In genomic region chr15:49286649-49287394, GRCh38 we compare ENCODE assay signal across 17 cellular contexts.
DNase-seq lines count a peak whose midpoint lies in the region; ATAC-seq and TF ChIP-seq lines count a peak whose summit lies in the region.
"Had no signal": no experiment of that assay in that cellular context is flagged by ENCODE, and none has a peak within 500 bp of the region (broad histone marks: within the 10 kb centered on the region; RNA-seq: fewer than 3 reads in every experiment).

No MANE protein-coding gene starts in this region.

- POLR2A ChIA-PET in WTC11 (lab: Charles Lee): no interaction called here

- H3K4me3 ChIP-seq in right cardiac atrium (ENCODE audit: low read length) (no peak overlapping the region), fibroblast of lung (replicated peaks in 1 of 4; ENCODE audit: control extremely low read depth in 1 of 4, insufficient read depth in 1 of 4, low read depth in 3 of 4, low read length in 4 of 4) (no peak overlapping the region), neuronal stem cell (ENCODE audit: low read length in 2 of 2) (no peak overlapping the region)
- H3K4me3 ChIP-seq: ascending aorta, pancreas, smooth muscle cell, stomach had no signal

- H3K4ac ChIP-seq in neuronal stem cell (ENCODE audit: low read length): no peak overlapping the region

- ATAC-seq in right cardiac atrium (peak; percentile 43 to 61), WTC11 (no peak)
- ATAC-seq: Panc1, pancreas had no signal

- CTCF ChIA-PET in WTC11 (lab: Charles Lee): no interaction called here

- H2BK120ac ChIP-seq in neuronal stem cell (ENCODE audit: low read depth, low read length): no peak overlapping the region

- peaks cover 15% of the 10 kb centered on the region for H3K36me3 Mint-ChIP-seq in WTC11

- H3K23ac ChIP-seq in neuronal stem cell (ENCODE audit: low read depth, low read length, poor library complexity): no peak overlapping the region

- H3K4me1 ChIP-seq in right cardiac atrium (ENCODE audit: control insufficient read depth, insufficient read depth, low read length) (peaks cover 2% of the 10 kb centered on the region), fibroblast of lung (ENCODE audit: control insufficient read depth, extremely low read depth, insufficient read depth, low read length) (no peaks in the 10 kb centered on the region), neuronal stem cell (ENCODE audit: control insufficient read depth in 2 of 2, insufficient read depth in 1 of 2, low read depth in 1 of 2, low read length in 2 of 2) (peaks cover 0 to 4% of the 10 kb centered on the region in 2 donors)
- H3K4me1 ChIP-seq: pancreas, stomach had no signal

- H4K91ac ChIP-seq in neuronal stem cell (ENCODE audit: low read depth, low read length, poor library complexity): no peak overlapping the region

- H3K27ac Mint-ChIP-seq in WTC11: no peak overlapping the region

- no peak for TF ChIP-seq CTCF in WTC11 (IDR thresholded peaks at IDR 0.05)
- no peak for TF ChIP-seq CTCF in fibroblast of lung (conservative IDR thresholded peaks at IDR 0.05 in 1 of 2, IDR thresholded peaks at IDR 0.05 in 1 of 2; ENCODE audit: low read depth in 1 of 2, low read length in 2 of 2)

- H2BK12ac ChIP-seq in neuronal stem cell (ENCODE audit: low read length): no peak overlapping the region

- H3K9me3 ChIP-seq in right cardiac atrium (ENCODE audit: control insufficient read depth, low read length) (no peaks in the 10 kb centered on the region), fibroblast of lung (ENCODE audit: control insufficient read depth, insufficient read depth, low read depth, low read length) (no peaks in the 10 kb centered on the region), neuronal stem cell (replicated peaks in 1 of 2; ENCODE audit: control insufficient read depth in 2 of 2, insufficient read depth in 1 of 2, low read depth in 1 of 2, low read length in 2 of 2) (no peaks in the 10 kb centered on the region)
- H3K9me3 ChIP-seq: ascending aorta, BE2C, pancreas, stomach had no signal

- H3K4me1 Mint-ChIP-seq in WTC11: peaks cover 27% of the 10 kb centered on the region

- no peak overlapping the region for H2BK15ac ChIP-seq in neuronal stem cell (ENCODE audit: low read length)

- H3K79me2 ChIP-seq in fibroblast of lung (ENCODE audit: control insufficient read depth, insufficient read depth, low read length): no peaks in the 10 kb centered on the region

- intact Hi-C loops in right cardiac atrium (cut with DNase I): no loop called here
- intact Hi-C loops in cardiac septum (cut with DNase I): no loop called here

- H3K36me3 ChIP-seq in fibroblast of lung (ENCODE audit: control insufficient read depth, insufficient read depth, low read length) (peaks cover 2% of the 10 kb centered on the region), neuronal stem cell (replicated peaks in 1 of 2; ENCODE audit: control insufficient read depth in 2 of 2, insufficient read depth in 2 of 2, low read length in 2 of 2) (peaks cover 1 to 7% of the 10 kb centered on the region in 2 donors)

- H3K18ac ChIP-seq in neuronal stem cell (ENCODE audit: low read length): no peak overlapping the region

- H4K20me1 ChIP-seq in fibroblast of lung (ENCODE audit: control insufficient read depth, extremely low read depth, insufficient read depth, low read length): no peaks in the 10 kb centered on the region

- H3K79me1 ChIP-seq in neuronal stem cell (ENCODE audit: low read depth, low read length): no peaks in the 10 kb centered on the region

- H3K9me3 Mint-ChIP-seq in WTC11: no peaks in the 10 kb centered on the region; the same call in 1 of the 2 replicates

- H3K27me3 ChIP-seq in right cardiac atrium (ENCODE audit: control insufficient read depth, insufficient read depth) (no peaks in the 10 kb centered on the region), fibroblast of lung (ENCODE audit: control insufficient read depth, insufficient read depth, low read length) (no peaks in the 10 kb centered on the region), neuronal stem cell (ENCODE audit: control insufficient read depth in 3 of 3, insufficient read depth in 3 of 3, low read depth in 1 of 3, low read length in 3 of 3) (no peaks in the 10 kb centered on the region)
- H3K27me3 ChIP-seq: ascending aorta, BE2C, pancreas, stomach had no signal

- no peak overlapping the region for H2AK5ac ChIP-seq in neuronal stem cell (ENCODE audit: low read depth, low read length)

- H4K8ac ChIP-seq in neuronal stem cell (ENCODE audit: low read depth, low read length): no peak overlapping the region

- no peak overlapping the region for H3K14ac ChIP-seq in neuronal stem cell (ENCODE audit: low read length)

- H3K27ac ChIP-seq in right cardiac atrium (ENCODE audit: low read length): no peak overlapping the region
- no peak overlapping the region for H3K27ac ChIP-seq in fibroblast of lung (ENCODE audit: insufficient read depth, low read length)
- H3K27ac ChIP-seq in neuronal stem cell (replicated peaks; ENCODE audit: low read length): no peak overlapping the region
- H3K27ac ChIP-seq: ascending aorta, pancreas, stomach had no signal

- no peak overlapping the region for H2AFZ ChIP-seq in fibroblast of lung (ENCODE audit: low read length)
- no peak overlapping the region for H2AFZ ChIP-seq in neuronal stem cell (ENCODE audit: low read length)

- no peaks in the 10 kb centered on the region for H3K27me3 Mint-ChIP-seq in WTC11 (ENCODE audit: low read depth)

- 72% methylated on average over 4 of the region's 4 CpGs for WGBS in right cardiac atrium
- WGBS in neuronal stem cell (ENCODE audit: extremely low coverage in 2 of 2, insufficient read length in 2 of 2, insufficient replicate concordance in 1 of 2), 2 donors: no CpG with 5 or more reads among the region's 4 CpGs

- H3K4me3 Mint-ChIP-seq in WTC11: no peak overlapping the region

- H3K9ac ChIP-seq in fibroblast of lung (ENCODE audit: insufficient read depth, low read length): no peak overlapping the region
- H3K9ac ChIP-seq in neuronal stem cell (ENCODE audit: low read depth, low read length, poor library complexity): no peak overlapping the region

- H3K4me2 ChIP-seq in fibroblast of lung (ENCODE audit: extremely low read depth, insufficient read depth, low read length) (no peak overlapping the region), neuronal stem cell (ENCODE audit: insufficient read depth, low read length, poor library complexity, severe bottlenecking) (no peak overlapping the region)
- H3K4me2 ChIP-seq: smooth muscle cell had no signal

- no peak overlapping the region for H2BK5ac ChIP-seq in neuronal stem cell (ENCODE audit: low read length)

- DNase-seq in right cardiac atrium: no peak
- no peak for DNase-seq in cardiac septum (ENCODE audit: low spot score)
- DNase-seq in WTC11 (ENCODE audit: low spot score): no peak
- DNase-seq in fibroblast of lung (ENCODE audit: low read depth in 2 of 2): peak; percentile 56 to 74
- DNase-seq in neuronal stem cell (ENCODE audit: low spot score): no peak
- no peak for DNase-seq in epidermal melanocyte (ENCODE audit: insufficient read length, low spot score)
- no peak for DNase-seq in NAMALWA (ENCODE audit: low spot score)
- DNase-seq: BE2C, cortex of kidney, H7, NCI-H2029 treated with DMSO at 0.1 percent for 48 hours, NCI-H526, pancreas, stomach had no signal

TF ChIP-seq in WTC11, 78 proteins besides CTCF, POLR2A, EP300 and RAD21:
- TF ChIP-seq RELA (CRISPR knock-in tag; IDR thresholded peaks at IDR 0.05; ENCODE audit: borderline replicate concordance) (no peak), RORB (CRISPR knock-in tag; IDR thresholded peaks at IDR 0.05) (peak; percentile 72; the same call in 1 of the 2 replicates)

Comparison
In these comparisons a context has a peak if more than half of its experiments do, and no peak if none do; other contexts are left out.
1. DNase-seq: peak in fibroblast of lung (2 of 2); none in right cardiac atrium (0 of 3), cardiac septum (single experiment), WTC11 (single experiment), neuronal stem cell (single experiment), epidermal melanocyte (single experiment) and NAMALWA (single experiment).